Comparison of ENCODE assay signal across 1 cellular context in genomic region chr13:28344163-28344562, GRCh38.
TF ChIP-seq lines count a peak whose summit lies in the region.

No MANE protein-coding gene starts in this region.

TF ChIP-seq in GM23338, 12 proteins besides CTCF, POLR2A, EP300 and RAD21 (continued from another document):
- TF ChIP-seq ZNF462 (CRISPR knock-in tag; IDR thresholded peaks at IDR 0.05) (no peak), JUNB (IDR thresholded peaks at IDR 0.05; ENCODE audit: unreplicated experiment) (no peak), ZNF114 (CRISPR knock-in tag; IDR thresholded peaks at IDR 0.05) (no peak), EZH2 (IDR thresholded peaks at IDR 0.05; ENCODE audit: low read depth, unreplicated experiment) (no peak)
- TF ChIP-seq, protein P1, sequence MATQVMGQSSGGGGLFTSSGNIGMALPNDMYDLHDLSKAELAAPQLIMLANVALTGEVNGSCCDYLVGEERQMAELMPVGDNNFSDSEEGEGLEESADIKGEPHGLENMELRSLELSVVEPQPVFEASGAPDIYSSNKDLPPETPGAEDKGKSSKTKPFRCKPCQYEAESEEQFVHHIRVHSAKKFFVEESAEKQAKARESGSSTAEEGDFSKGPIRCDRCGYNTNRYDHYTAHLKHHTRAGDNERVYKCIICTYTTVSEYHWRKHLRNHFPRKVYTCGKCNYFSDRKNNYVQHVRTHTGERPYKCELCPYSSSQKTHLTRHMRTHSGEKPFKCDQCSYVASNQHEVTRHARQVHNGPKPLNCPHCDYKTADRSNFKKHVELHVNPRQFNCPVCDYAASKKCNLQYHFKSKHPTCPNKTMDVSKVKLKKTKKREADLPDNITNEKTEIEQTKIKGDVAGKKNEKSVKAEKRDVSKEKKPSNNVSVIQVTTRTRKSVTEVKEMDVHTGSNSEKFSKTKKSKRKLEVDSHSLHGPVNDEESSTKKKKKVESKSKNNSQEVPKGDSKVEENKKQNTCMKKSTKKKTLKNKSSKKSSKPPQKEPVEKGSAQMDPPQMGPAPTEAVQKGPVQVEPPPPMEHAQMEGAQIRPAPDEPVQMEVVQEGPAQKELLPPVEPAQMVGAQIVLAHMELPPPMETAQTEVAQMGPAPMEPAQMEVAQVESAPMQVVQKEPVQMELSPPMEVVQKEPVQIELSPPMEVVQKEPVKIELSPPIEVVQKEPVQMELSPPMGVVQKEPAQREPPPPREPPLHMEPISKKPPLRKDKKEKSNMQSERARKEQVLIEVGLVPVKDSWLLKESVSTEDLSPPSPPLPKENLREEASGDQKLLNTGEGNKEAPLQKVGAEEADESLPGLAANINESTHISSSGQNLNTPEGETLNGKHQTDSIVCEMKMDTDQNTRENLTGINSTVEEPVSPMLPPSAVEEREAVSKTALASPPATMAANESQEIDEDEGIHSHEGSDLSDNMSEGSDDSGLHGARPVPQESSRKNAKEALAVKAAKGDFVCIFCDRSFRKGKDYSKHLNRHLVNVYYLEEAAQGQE (IDR thresholded peaks at IDR 0.05; ENCODE audit: unreplicated experiment) = no peak
